In genomic region chr2:233419626-233420431, GRCh38 we compare ENCODE assay signal across 9 cellular contexts.
DNase-seq lines count a peak whose midpoint lies in the region; ATAC-seq and TF ChIP-seq lines count a peak whose summit lies in the region.
"Had no signal": no experiment of that assay in that cellular context is flagged by ENCODE, and none has a peak within 500 bp of the region (broad histone marks: within the 10 kb centered on the region; RNA-seq: fewer than 3 reads in every experiment).

No MANE protein-coding gene starts in this region.

- POLR2A ChIA-PET in MCF 10A (lab: Yijun Ruan, JAX), result interaction anchor here (0.6 to 1.2 kb wide), 4 partner anchors 10 to 260 kb away, joined by 3 to 4 read pairs (median 3); no protein-coding TSS in a partner anchor

- no peaks in the 10 kb centered on the region for H3K9me3 ChIP-seq in breast epithelium
- H3K9me3 ChIP-seq in upper lobe of left lung, result no peaks in the 10 kb centered on the region

- intact Hi-C loops in MCF 10A (cut with micrococcal nuclease), result no loop called here
- intact Hi-C loops in breast epithelium (cut with DNase I; ENCODE audit: low total_unique reads), result no loop called here

- no peak for ATAC-seq in activated CD8-positive, alpha-beta memory T cell treated with anti-CD3 and anti-CD28 coated beads, Interleukin-2, amount 10 ng/mL, durations not matched to agents 7 days and 5 days
- ATAC-seq in upper lobe of left lung (ENCODE audit: low FRiP score in 2 of 2), result no peak
- ATAC-seq: left colon had no signal

- 70 to 71% methylated on average over 9 to 10 of the region's 10 CpGs for WGBS in upper lobe of left lung, 2 donors

- H3K27ac Mint-ChIP-seq in MCF 10A (ENCODE audit: low read depth, unreplicated experiment), result peak overlapping the region; percentile 92
- peak overlapping the region; percentile 92 for H3K27ac Mint-ChIP-seq in activated CD8-positive, alpha-beta memory T cell treated with anti-CD3 and anti-CD28 coated beads, Interleukin-2, amount 10 ng/mL, durations not matched to agents 7 days and 5 days

- no peak for TF ChIP-seq EP300 in upper lobe of left lung (IDR thresholded peaks at IDR 0.05)

- no peaks in the 10 kb centered on the region for H3K4me1 ChIP-seq in breast epithelium
- peaks cover 38 to 64% (median 51%) of the 10 kb centered on the region in 4 donors for H3K4me1 ChIP-seq in upper lobe of left lung

- H3K4me3 Mint-ChIP-seq in MCF 10A (ENCODE audit: unreplicated experiment), result peak overlapping the region; percentile 28
- H3K4me3 Mint-ChIP-seq in activated CD8-positive, alpha-beta memory T cell treated with anti-CD3 and anti-CD28 coated beads, Interleukin-2, amount 10 ng/mL, durations not matched to agents 7 days and 5 days, result peak overlapping the region; percentile 69

- TF ChIP-seq POLR2A in breast epithelium (IDR thresholded peaks at IDR 0.05), result no peak
- TF ChIP-seq POLR2A in upper lobe of left lung (IDR thresholded peaks at IDR 0.05), result no peak

- H3K27ac ChIP-seq in breast epithelium, result peak overlapping the region in 1 of 2 donors; percentile 20
- H3K27ac ChIP-seq in upper lobe of left lung, result peak overlapping the region; percentile 77 to 86 (median 80)

- no peak for TF ChIP-seq CTCF in MCF 10A (IDR thresholded peaks at IDR 0.05; ENCODE audit: unreplicated experiment)
- no peak for TF ChIP-seq CTCF in breast epithelium (IDR thresholded peaks at IDR 0.05)
- TF ChIP-seq CTCF in upper lobe of left lung (IDR thresholded peaks at IDR 0.05), result no peak

- H3K27me3 Mint-ChIP-seq in MCF 10A (ENCODE audit: insufficient read depth, unreplicated experiment), result no peaks in the 10 kb centered on the region
- H3K27me3 Mint-ChIP-seq in activated CD8-positive, alpha-beta memory T cell treated with anti-CD3 and anti-CD28 coated beads, Interleukin-2, amount 10 ng/mL, durations not matched to agents 7 days and 5 days, result no peaks in the 10 kb centered on the region

- H3K36me3 ChIP-seq in breast epithelium (no peaks in the 10 kb centered on the region), upper lobe of left lung (peaks cover 0 to 4% (median under 1%) of the 10 kb centered on the region in 4 donors)

- no peaks in the 10 kb centered on the region for H3K9me3 Mint-ChIP-seq in MCF 10A (ENCODE audit: unreplicated experiment)
- H3K9me3 Mint-ChIP-seq in activated CD8-positive, alpha-beta memory T cell treated with anti-CD3 and anti-CD28 coated beads, Interleukin-2, amount 10 ng/mL, durations not matched to agents 7 days and 5 days (ENCODE audit: low read depth), result peaks cover 3% of the 10 kb centered on the region

- H3K4me3 ChIP-seq in breast epithelium (peak overlapping the region in 1 of 3 donors; percentile 38), upper lobe of left lung (peak overlapping the region in 1 of 4 donors; percentile 22)

- no peaks in the 10 kb centered on the region for H3K36me3 Mint-ChIP-seq in MCF 10A (ENCODE audit: insufficient read depth, unreplicated experiment)
- H3K36me3 Mint-ChIP-seq in activated CD8-positive, alpha-beta memory T cell treated with anti-CD3 and anti-CD28 coated beads, Interleukin-2, amount 10 ng/mL, durations not matched to agents 7 days and 5 days, result peaks cover 34% of the 10 kb centered on the region

- peak; percentile 27 for DNase-seq in MCF 10A (ENCODE audit: unreplicated experiment)
- DNase-seq in breast epithelium (ENCODE audit: low spot score in 2 of 2), result no peak
- peak; percentile 78 for DNase-seq in activated CD8-positive, alpha-beta memory T cell treated with anti-CD3 and anti-CD28 coated beads, Interleukin-2, amount 10 ng/mL, durations not matched to agents 7 days and 5 days
- peak; percentile 54 for DNase-seq in iPS-NIHi11 (ENCODE audit: low spot score)
- DNase-seq in upper lobe of left lung, result no peak
- DNase-seq in NCI-H82 (lab: John Stamatoyannopoulos, UW), result no peak
- DNase-seq in glomerular visceral epithelial cell (ENCODE audit: extremely low spot score), result no peak
- DNase-seq in GM19240 (ENCODE audit: insufficient read length, low spot score), result no peak

- H3K27me3 ChIP-seq in breast epithelium (no peaks in the 10 kb centered on the region), upper lobe of left lung (no peaks in the 10 kb centered on the region)

- H3K4me1 Mint-ChIP-seq in MCF 10A (ENCODE audit: insufficient read depth, unreplicated experiment), result peaks cover 61% of the 10 kb centered on the region
- H3K4me1 Mint-ChIP-seq in activated CD8-positive, alpha-beta memory T cell treated with anti-CD3 and anti-CD28 coated beads, Interleukin-2, amount 10 ng/mL, durations not matched to agents 7 days and 5 days, result peaks cover 85% of the 10 kb centered on the region

- TSS peak; percentile 4 for BruUV-seq in MCF 10A (replicated peaks; lab: Mats Ljungman, UMichigan)

- CTCF ChIA-PET in MCF 10A (lab: Yijun Ruan, JAX), result interaction anchor here (0.6 to 6.6 kb wide), 7 partner anchors 15 to 1082 kb away, joined by 3 to 48 read pairs (median 3); partner anchors contain the start of gene USP40
- CTCF ChIA-PET in activated CD8-positive, alpha-beta memory T cell treated with anti-CD3 and anti-CD28 coated beads, Interleukin-2, amount 10 ng/mL, durations not matched to agents 7 days and 5 days (lab: Charles Lee), result interaction anchor here (1.1 to 14.8 kb wide), 8 partner anchors 10 to 814 kb away, joined by 3 to 145 read pairs (median 5); partner anchors contain the start of gene DGKD

Comparison
In these comparisons a context has a peak if more than half of its experiments do, and no peak if none do; other contexts are left out.
1. DNase-seq: peak in MCF 10A (single experiment), activated CD8-positive, alpha-beta memory T cell treated with anti-CD3 and anti-CD28 coated beads, Interleukin-2, amount 10 ng/mL, durations not matched to agents 7 days and 5 days (single experiment) and iPS-NIHi11 (single experiment); none in breast epithelium (0 of 2), upper lobe of left lung (0 of 2), NCI-H82 (single experiment), glomerular visceral epithelial cell (single experiment) and GM19240 (single experiment).